Comparison of ENCODE assay signal across 1 cellular context in the genomic region with DNA sequence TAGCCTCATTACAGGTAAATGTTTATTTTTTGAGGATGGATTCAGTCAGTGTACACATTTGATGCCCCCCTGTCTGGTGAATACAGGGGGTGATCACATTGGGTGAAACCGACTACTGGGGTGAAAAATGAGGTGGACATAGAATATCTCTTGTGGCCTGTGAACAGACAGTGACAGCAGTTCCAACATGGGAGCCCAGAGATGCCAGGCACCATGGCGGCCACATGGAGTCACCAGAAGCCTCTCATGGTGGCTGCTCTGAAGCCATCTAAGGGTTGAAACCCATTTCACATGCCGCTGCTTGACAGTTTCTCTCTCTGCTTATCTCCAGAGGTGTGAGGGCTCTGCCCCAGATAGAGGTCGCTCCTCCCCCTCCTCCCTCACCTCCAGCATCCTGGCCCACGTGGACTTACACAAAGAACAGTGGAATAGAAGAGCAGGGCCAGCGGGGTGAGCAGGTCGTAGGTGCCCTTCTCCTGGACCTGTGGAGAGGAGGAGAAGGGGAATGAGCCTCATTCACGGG.
TF ChIP-seq lines count a peak whose summit lies in the region.

No MANE protein-coding gene starts in this region.

TF ChIP-seq in GM23338, 12 proteins besides CTCF, POLR2A, EP300 and RAD21 (continued from another document):
- TF ChIP-seq, protein P1, sequence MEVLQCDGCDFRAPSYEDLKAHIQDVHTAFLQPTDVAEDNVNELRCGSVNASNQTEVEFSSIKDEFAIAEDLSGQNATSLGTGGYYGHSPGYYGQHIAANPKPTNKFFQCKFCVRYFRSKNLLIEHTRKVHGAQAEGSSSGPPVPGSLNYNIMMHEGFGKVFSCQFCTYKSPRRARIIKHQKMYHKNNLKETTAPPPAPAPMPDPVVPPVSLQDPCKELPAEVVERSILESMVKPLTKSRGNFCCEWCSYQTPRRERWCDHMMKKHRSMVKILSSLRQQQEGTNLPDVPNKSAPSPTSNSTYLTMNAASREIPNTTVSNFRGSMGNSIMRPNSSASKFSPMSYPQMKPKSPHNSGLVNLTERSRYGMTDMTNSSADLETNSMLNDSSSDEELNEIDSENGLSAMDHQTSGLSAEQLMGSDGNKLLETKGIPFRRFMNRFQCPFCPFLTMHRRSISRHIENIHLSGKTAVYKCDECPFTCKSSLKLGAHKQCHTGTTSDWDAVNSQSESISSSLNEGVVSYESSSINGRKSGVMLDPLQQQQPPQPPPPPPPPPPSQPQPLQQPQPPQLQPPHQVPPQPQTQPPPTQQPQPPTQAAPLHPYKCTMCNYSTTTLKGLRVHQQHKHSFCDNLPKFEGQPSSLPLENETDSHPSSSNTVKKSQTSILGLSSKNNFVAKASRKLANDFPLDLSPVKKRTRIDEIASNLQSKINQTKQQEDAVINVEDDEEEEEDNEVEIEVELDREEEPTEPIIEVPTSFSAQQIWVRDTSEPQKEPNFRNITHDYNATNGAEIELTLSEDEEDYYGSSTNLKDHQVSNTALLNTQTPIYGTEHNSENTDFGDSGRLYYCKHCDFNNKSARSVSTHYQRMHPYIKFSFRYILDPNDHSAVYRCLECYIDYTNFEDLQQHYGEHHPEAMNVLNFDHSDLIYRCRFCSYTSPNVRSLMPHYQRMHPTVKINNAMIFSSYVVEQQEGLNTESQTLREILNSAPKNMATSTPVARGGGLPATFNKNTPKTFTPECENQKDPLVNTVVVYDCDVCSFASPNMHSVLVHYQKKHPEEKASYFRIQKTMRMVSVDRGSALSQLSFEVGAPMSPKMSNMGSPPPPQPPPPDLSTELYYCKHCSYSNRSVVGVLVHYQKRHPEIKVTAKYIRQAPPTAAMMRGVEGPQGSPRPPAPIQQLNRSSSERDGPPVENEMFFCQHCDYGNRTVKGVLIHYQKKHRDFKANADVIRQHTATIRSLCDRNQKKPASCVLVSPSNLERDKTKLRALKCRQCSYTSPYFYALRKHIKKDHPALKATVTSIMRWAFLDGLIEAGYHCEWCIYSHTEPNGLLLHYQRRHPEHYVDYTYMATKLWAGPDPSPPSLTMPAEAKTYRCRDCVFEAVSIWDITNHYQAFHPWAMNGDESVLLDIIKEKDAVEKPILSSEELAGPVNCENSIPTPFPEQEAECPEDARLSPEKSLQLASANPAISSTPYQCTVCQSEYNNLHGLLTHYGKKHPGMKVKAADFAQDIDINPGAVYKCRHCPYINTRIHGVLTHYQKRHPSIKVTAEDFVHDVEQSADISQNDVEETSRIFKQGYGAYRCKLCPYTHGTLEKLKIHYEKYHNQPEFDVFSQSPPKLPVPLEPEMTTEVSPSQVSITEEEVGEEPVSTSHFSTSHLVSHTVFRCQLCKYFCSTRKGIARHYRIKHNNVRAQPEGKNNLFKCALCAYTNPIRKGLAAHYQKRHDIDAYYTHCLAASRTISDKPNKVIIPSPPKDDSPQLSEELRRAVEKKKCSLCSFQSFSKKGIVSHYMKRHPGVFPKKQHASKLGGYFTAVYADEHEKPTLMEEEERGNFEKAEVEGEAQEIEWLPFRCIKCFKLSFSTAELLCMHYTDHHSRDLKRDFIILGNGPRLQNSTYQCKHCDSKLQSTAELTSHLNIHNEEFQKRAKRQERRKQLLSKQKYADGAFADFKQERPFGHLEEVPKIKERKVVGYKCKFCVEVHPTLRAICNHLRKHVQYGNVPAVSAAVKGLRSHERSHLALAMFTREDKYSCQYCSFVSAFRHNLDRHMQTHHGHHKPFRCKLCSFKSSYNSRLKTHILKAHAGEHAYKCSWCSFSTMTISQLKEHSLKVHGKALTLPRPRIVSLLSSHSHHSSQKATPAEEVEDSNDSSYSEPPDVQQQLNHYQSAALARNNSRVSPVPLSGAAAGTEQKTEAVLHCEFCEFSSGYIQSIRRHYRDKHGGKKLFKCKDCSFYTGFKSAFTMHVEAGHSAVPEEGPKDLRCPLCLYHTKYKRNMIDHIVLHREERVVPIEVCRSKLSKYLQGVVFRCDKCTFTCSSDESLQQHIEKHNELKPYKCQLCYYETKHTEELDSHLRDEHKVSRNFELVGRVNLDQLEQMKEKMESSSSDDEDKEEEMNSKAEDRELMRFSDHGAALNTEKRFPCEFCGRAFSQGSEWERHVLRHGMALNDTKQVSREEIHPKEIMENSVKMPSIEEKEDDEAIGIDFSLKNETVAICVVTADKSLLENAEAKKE (CRISPR knock-in tag; IDR thresholded peaks at IDR 0.05): no peak
- TF ChIP-seq EZH2 (IDR thresholded peaks at IDR 0.05; ENCODE audit: low read depth, unreplicated experiment) (no peak), CREB1 (CRISPR knock-in tag; IDR thresholded peaks at IDR 0.05; ENCODE audit: low read depth) (no peak), ZNF114 (CRISPR knock-in tag; IDR thresholded peaks at IDR 0.05) (no peak), EZH2phosphoT487 (IDR thresholded peaks at IDR 0.05; ENCODE audit: unreplicated experiment) (no peak), NANOG (IDR thresholded peaks at IDR 0.05; ENCODE audit: borderline replicate concordance) (no peak), ZNF331 (CRISPR knock-in tag; IDR thresholded peaks at IDR 0.05; ENCODE audit: low read depth) (no peak)
- TF ChIP-seq, protein P2, sequence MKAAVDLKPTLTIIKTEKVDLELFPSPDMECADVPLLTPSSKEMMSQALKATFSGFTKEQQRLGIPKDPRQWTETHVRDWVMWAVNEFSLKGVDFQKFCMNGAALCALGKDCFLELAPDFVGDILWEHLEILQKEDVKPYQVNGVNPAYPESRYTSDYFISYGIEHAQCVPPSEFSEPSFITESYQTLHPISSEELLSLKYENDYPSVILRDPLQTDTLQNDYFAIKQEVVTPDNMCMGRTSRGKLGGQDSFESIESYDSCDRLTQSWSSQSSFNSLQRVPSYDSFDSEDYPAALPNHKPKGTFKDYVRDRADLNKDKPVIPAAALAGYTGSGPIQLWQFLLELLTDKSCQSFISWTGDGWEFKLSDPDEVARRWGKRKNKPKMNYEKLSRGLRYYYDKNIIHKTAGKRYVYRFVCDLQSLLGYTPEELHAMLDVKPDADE (IDR thresholded peaks at IDR 0.05): no peak
- TF ChIP-seq, protein P3, sequence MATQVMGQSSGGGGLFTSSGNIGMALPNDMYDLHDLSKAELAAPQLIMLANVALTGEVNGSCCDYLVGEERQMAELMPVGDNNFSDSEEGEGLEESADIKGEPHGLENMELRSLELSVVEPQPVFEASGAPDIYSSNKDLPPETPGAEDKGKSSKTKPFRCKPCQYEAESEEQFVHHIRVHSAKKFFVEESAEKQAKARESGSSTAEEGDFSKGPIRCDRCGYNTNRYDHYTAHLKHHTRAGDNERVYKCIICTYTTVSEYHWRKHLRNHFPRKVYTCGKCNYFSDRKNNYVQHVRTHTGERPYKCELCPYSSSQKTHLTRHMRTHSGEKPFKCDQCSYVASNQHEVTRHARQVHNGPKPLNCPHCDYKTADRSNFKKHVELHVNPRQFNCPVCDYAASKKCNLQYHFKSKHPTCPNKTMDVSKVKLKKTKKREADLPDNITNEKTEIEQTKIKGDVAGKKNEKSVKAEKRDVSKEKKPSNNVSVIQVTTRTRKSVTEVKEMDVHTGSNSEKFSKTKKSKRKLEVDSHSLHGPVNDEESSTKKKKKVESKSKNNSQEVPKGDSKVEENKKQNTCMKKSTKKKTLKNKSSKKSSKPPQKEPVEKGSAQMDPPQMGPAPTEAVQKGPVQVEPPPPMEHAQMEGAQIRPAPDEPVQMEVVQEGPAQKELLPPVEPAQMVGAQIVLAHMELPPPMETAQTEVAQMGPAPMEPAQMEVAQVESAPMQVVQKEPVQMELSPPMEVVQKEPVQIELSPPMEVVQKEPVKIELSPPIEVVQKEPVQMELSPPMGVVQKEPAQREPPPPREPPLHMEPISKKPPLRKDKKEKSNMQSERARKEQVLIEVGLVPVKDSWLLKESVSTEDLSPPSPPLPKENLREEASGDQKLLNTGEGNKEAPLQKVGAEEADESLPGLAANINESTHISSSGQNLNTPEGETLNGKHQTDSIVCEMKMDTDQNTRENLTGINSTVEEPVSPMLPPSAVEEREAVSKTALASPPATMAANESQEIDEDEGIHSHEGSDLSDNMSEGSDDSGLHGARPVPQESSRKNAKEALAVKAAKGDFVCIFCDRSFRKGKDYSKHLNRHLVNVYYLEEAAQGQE (IDR thresholded peaks at IDR 0.05; ENCODE audit: unreplicated experiment): no peak
TF ChIP-seq in GM23338: peak in this region for 0.
